Comparison of ENCODE assay signal across 19 cellular contexts in the genomic region with DNA sequence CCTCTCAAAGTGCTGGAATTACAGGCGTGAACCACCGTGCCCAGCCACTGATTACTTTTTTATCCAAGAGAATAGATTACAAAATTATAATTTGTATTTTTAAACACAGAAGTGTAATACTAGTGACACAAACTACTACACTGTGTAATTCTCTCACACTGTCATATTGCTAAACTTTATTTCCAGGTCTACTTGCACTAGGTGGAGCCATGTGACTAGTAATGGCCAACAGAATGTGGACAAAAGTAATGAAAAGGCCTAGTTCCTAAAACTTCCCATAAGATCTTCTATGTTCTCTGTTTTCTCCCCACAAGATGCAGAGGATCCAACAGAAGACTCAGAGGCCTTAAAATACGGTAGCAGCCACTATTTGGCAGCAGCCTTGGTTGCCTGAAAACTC. TPM values are rescaled to one million over a fixed set of nuclear protein-coding genes. Genes with fewer than 3 reads are reported as not detected.
DNase-seq lines count a peak whose midpoint lies in the region; ATAC-seq and TF ChIP-seq lines count a peak whose summit lies in the region.
"Had no signal": no experiment of that assay in that cellular context is flagged by ENCODE, and none has a peak within 500 bp of the region (broad histone marks: within the 10 kb centered on the region; RNA-seq: fewer than 3 reads in every experiment).

No MANE protein-coding gene starts in this region.

- peaks cover 0 to 2% (median 2%) of the 10 kb centered on the region in 3 experiments; a peak in 1 of 7 replicates for H3K36me3 Mint-ChIP-seq in H9 (ENCODE audit: insufficient read depth in 1 of 3, low read depth in 3 of 3)
- peaks cover 25% of the 10 kb centered on the region for H3K36me3 Mint-ChIP-seq in chondrocyte (ENCODE audit: low read depth)

- no peak overlapping the region for H3K9ac ChIP-seq in H9 (ENCODE audit: extremely low read depth, insufficient read length, low read length)
- no peak overlapping the region for H3K9ac ChIP-seq in neural cell (ENCODE audit: low read length)

- H3K36me3 ChIP-seq in neural cell (ENCODE audit: insufficient read depth, low read length), result peaks cover 6% of the 10 kb centered on the region
- H3K36me3 ChIP-seq: BE2C had no signal

- no peaks in the 10 kb centered on the region for H3K4me1 ChIP-seq in H9 (ENCODE audit: insufficient read depth, low read length)
- H3K4me1 ChIP-seq: testis had no signal

- no peaks in the 10 kb centered on the region for H3K27me3 Mint-ChIP-seq in H9 (ENCODE audit: low read depth)
- H3K27me3 Mint-ChIP-seq in chondrocyte (ENCODE audit: low read depth), result no peaks in the 10 kb centered on the region
- H3K27me3 Mint-ChIP-seq: activated naive CD8-positive, alpha-beta T cell had no signal

- no peak overlapping the region for H2AK5ac ChIP-seq in H9 (ENCODE audit: insufficient read length, low read length)

- H4K20me1 ChIP-seq in H9 (ENCODE audit: control insufficient read depth, insufficient read depth, insufficient read length) (no peaks in the 10 kb centered on the region), neural cell (ENCODE audit: insufficient read depth) (no peaks in the 10 kb centered on the region)

- no peak overlapping the region for H2BK120ac ChIP-seq in H9 (ENCODE audit: low read depth, low read length, poor library complexity, severe bottlenecking)

- no peak overlapping the region for H3K27ac ChIP-seq in H9 (ENCODE audit: insufficient read length, low read depth, low read length)
- no peak overlapping the region for H3K27ac ChIP-seq in neural cell (ENCODE audit: low read length)
- H3K27ac ChIP-seq: testis had no signal

- TF ChIP-seq RAD21 in neural cell (conservative IDR thresholded peaks at IDR 0.05), result peak; percentile 33

- H3K4ac ChIP-seq in H9 (ENCODE audit: low read depth, low read length), result no peak overlapping the region

- H3K79me2 ChIP-seq in H9 (ENCODE audit: insufficient read depth, low read length), result no peaks in the 10 kb centered on the region
- no peaks in the 10 kb centered on the region for H3K79me2 ChIP-seq in neural cell (replicated peaks; ENCODE audit: insufficient read depth, low read length)

- H3K27ac Mint-ChIP-seq in H9 (no peak overlapping the region), chondrocyte (ENCODE audit: unreplicated experiment) (no peak overlapping the region)
- H3K27ac Mint-ChIP-seq: activated naive CD8-positive, alpha-beta T cell; activated T-helper 1 cell treated with anti-CD3 and anti-CD28 coated beads, Interleukin-12 subunit alpha, Interleukin-12 subunit beta, Interleukin-2, Interleukin-4 antibody, amounts not matched to agents 30 ng/mL and 10 ng/mL and 1 ng/mL, durations not matched to agents 14 hours and 24 hours and 36 hours had no signal

- H2BK20ac ChIP-seq in H9 (ENCODE audit: low read depth, low read length, poor library complexity, severe bottlenecking), result no peak overlapping the region

- H3K4me2 ChIP-seq in H9 (ENCODE audit: insufficient read depth, insufficient read length, low read length) (no peak overlapping the region), neural cell (ENCODE audit: low read length) (no peak overlapping the region)

- H4K5ac ChIP-seq in H9 (ENCODE audit: insufficient read length, low read depth, low read length), result no peak overlapping the region

- H2BK5ac ChIP-seq in H9 (ENCODE audit: insufficient read length, low read length), result no peak overlapping the region

- no peak for ATAC-seq in HG02678 (IDR thresholded peaks at IDR 0.05; ENCODE audit: unreplicated experiment)
- no peak for ATAC-seq in HG02571 (IDR thresholded peaks at IDR 0.05; ENCODE audit: unreplicated experiment)
- ATAC-seq: activated CD4-positive, CD25-positive, alpha-beta regulatory T cell treated with anti-CD3 and anti-CD28 coated beads, Interleukin-2, amount 50 U/mL, for 24 hours had no signal

- H3T11ph ChIP-seq in H9 (ENCODE audit: low read length), result no peak overlapping the region

- H3K4me3 ChIP-seq in LNCaP clone FGC (ENCODE audit: low read depth, low read length) (no peak overlapping the region), neural cell (ENCODE audit: low read length) (no peak overlapping the region)
- H3K4me3 ChIP-seq: testis had no signal

- H3K4me3 Mint-ChIP-seq in H9, result no peak overlapping the region
- no peak overlapping the region for H3K4me3 Mint-ChIP-seq in chondrocyte (ENCODE audit: unreplicated experiment)
- H3K4me3 Mint-ChIP-seq: activated naive CD8-positive, alpha-beta T cell; activated T-helper 1 cell treated with anti-CD3 and anti-CD28 coated beads, Interleukin-12 subunit alpha, Interleukin-12 subunit beta, Interleukin-2, Interleukin-4 antibody, amounts not matched to agents 30 ng/mL and 10 ng/mL and 1 ng/mL, durations not matched to agents 14 hours and 24 hours and 36 hours had no signal

- H3K79me1 ChIP-seq in H9 (ENCODE audit: insufficient read depth, low read depth, low read length, poor library complexity, severe bottlenecking), result no peaks in the 10 kb centered on the region

- H2BK12ac ChIP-seq in H9 (ENCODE audit: insufficient read length, low read depth, low read length), result no peak overlapping the region

- no peaks in the 10 kb centered on the region for H3K9me2 ChIP-seq in neural cell (ENCODE audit: insufficient read depth, low read length)

- no peaks in the 10 kb centered on the region for H3F3A ChIP-seq in neural cell (ENCODE audit: insufficient read depth, low read length, poor library complexity, severe bottlenecking)

- no peak overlapping the region for H2AFZ ChIP-seq in H9 (ENCODE audit: low read length)
- H2AFZ ChIP-seq in neural cell (ENCODE audit: low read depth, low read length), result no peak overlapping the region

- H3K14ac ChIP-seq in H9 (ENCODE audit: insufficient read depth, low read length), result no peak overlapping the region

- H3K27me3 ChIP-seq in H9 (ENCODE audit: insufficient read depth, low read length) (no peaks in the 10 kb centered on the region), neural cell (ENCODE audit: insufficient read depth, low read depth, low read length) (no peaks in the 10 kb centered on the region)
- H3K27me3 ChIP-seq: BE2C, testis had no signal

- H4K8ac ChIP-seq in H9 (replicated peaks; ENCODE audit: insufficient read length, low read depth, low read length), result no peak overlapping the region

- TF ChIP-seq CTCF in H9 (conservative IDR thresholded peaks at IDR 0.05) (peak; percentile 25; the same call in 1 of the 3 replicates), LNCaP clone FGC (IDR thresholded peaks at IDR 0.05; ENCODE audit: control insufficient read depth, extremely low read depth, insufficient read depth) (0 out of 2 replicates have a peak, but pooled peaks have one; percentile 16), chondrocyte (IDR thresholded peaks at IDR 0.05) (peak; percentile 51), neural cell (IDR thresholded peaks at IDR 0.05; ENCODE audit: poor library complexity, severe bottlenecking) (no peak)

- H3K4me1 Mint-ChIP-seq in H9 (no peaks in the 10 kb centered on the region), chondrocyte (ENCODE audit: low read depth) (peaks cover 10% of the 10 kb centered on the region)

- no peak overlapping the region for H4K91ac ChIP-seq in H9 (ENCODE audit: insufficient read length, low read depth, low read length)

- no peak overlapping the region for H2BK15ac ChIP-seq in H9 (ENCODE audit: low read depth, low read length)

- no peak overlapping the region for H3K18ac ChIP-seq in H9 (ENCODE audit: insufficient read length, low read depth, low read length)

- no peak overlapping the region for H3K23ac ChIP-seq in H9 (ENCODE audit: insufficient read length, low read depth, low read length)

- H3K23me2 ChIP-seq in H9 (ENCODE audit: insufficient read length, low read depth, low read length, poor library complexity, severe bottlenecking), result no peaks in the 10 kb centered on the region

- no peaks in the 10 kb centered on the region for H3K9me3 Mint-ChIP-seq in H9
- no peaks in the 10 kb centered on the region for H3K9me3 Mint-ChIP-seq in chondrocyte (ENCODE audit: low read depth)
- H3K9me3 Mint-ChIP-seq: activated T-helper 1 cell treated with anti-CD3 and anti-CD28 coated beads, Interleukin-12 subunit alpha, Interleukin-12 subunit beta, Interleukin-2, Interleukin-4 antibody, amounts not matched to agents 30 ng/mL and 10 ng/mL and 1 ng/mL, durations not matched to agents 14 hours and 24 hours and 36 hours had no signal

- DNase-seq in H9 (no peak), LNCaP clone FGC (ENCODE audit: low read depth) (no peak), chondrocyte (ENCODE audit: low spot score) (no peak)
- DNase-seq in activated CD4-positive, alpha-beta T cell treated with anti-CD3 and anti-CD28 coated beads, Interleukin-2, amount 50 U/mL, for 1 hour, result no peak
- DNase-seq: BE2C, GOT3, Kasumi-1, left cardiac atrium, midbrain, NCI-H1694, NCI-H446, T1000, testis had no signal

- no CpG with 5 or more reads among the region's 3 CpGs for WGBS in H9 (ENCODE audit: extremely low coverage, insufficient read length, low lambda C conversion rate)

- H3K9me3 ChIP-seq in H9 (ENCODE audit: control insufficient read depth, low read depth, low read length) (no peaks in the 10 kb centered on the region), neural cell (ENCODE audit: low read length) (no peaks in the 10 kb centered on the region)
- H3K9me3 ChIP-seq: BE2C, testis had no signal

- TF ChIP-seq EP300 in neural cell (conservative IDR thresholded peaks at IDR 0.05; ENCODE audit: poor library complexity, severe bottlenecking), result no peak

- H3K56ac ChIP-seq in H9 (ENCODE audit: insufficient read length, low read depth, low read length), result no peak overlapping the region

TF ChIP-seq in neural cell, 6 proteins besides CTCF, POLR2A, EP300 and RAD21:
- no peak for TF ChIP-seq MXI1 (conservative IDR thresholded peaks at IDR 0.05; ENCODE audit: poor library complexity, severe bottlenecking)

RNA-seq across cellular contexts. Expression of a gene that starts 27.3 kb away (rescaled TPM):
- total RNA-seq in H9 (2021), result 12.2 and 12.4 TPM in 2 replicates
- 33.7 to 38.9 TPM (median 37.8 TPM) in 3 replicates for total RNA-seq in chondrocyte
- polyA plus RNA-seq in neural cell, result 59.1 and 66.8 TPM in 2 replicates
- polyA minus RNA-seq in neural cell, result 62.6 and 67.4 TPM in 2 replicates
